30 cellular contexts compared by ENCODE assay signal in genomic region chr9:92310562-92310961, GRCh38.
"Had no signal": no experiment of that assay in that cellular context is flagged by ENCODE, and none has a peak within 500 bp of the region (broad histone marks: within the 10 kb centered on the region; RNA-seq: fewer than 3 reads in every experiment).

No MANE protein-coding gene starts in this region.

- H3K4me3 ChIP-seq: adrenal gland, SJCRH30, SK-N-MC had no signal

- ATAC-seq: activated CD8-positive, alpha-beta memory T cell treated with anti-CD3 and anti-CD28 coated beads, Interleukin-2, amount 10 ng/mL, durations not matched to agents 7 days and 5 days; activated naive CD4-positive, alpha-beta T cell treated with anti-CD3 and anti-CD28 coated beads, Interleukin-2, amount 50 U/mL, for 72 hours; activated T-cell treated with anti-CD3 and anti-CD28 coated beads, Interleukin-2, amount 50 U/mL, for 72 hours; activated T-helper 17 cell treated with anti-CD3 and anti-CD28 coated beads, Interleukin-2, amount 50 U/mL, for 72 hours; Panc1 had no signal

- H3K27me3 ChIP-seq: adrenal gland, SJCRH30 had no signal

- H3K4me1 ChIP-seq: SJCRH30 had no signal

- DNase-seq: activated CD4-positive, alpha-beta memory T cell treated with anti-CD3 and anti-CD28 coated beads, Interleukin-2, amount 10 ng/mL, durations not matched to agents 7 days and 5 days; activated CD4-positive, alpha-beta T cell treated with anti-CD3 and anti-CD28 coated beads for 1 hour; activated CD4-positive, alpha-beta T cell treated with anti-CD3 and anti-CD28 coated beads for 48 hours; activated CD4-positive, CD25-positive, alpha-beta regulatory T cell; activated CD8-positive, alpha-beta memory T cell treated with anti-CD3 and anti-CD28 coated beads for 24 hours; activated CD8-positive, alpha-beta memory T cell treated with anti-CD3 and anti-CD28 coated beads, Interleukin-2, amount 10 ng/mL, durations not matched to agents 7 days and 5 days; activated CD8-positive, alpha-beta memory T cell treated with anti-CD3 and anti-CD28 coated beads, Interleukin-2, amount 50 U/mL, for 48 hours; activated gamma-delta T cell; activated naive CD4-positive, alpha-beta T cell treated with anti-CD3 and anti-CD28 coated beads for 36 hours; activated T-cell treated with anti-CD3 and anti-CD28 coated beads, Interleukin-2, amount 50 U/mL, for 72 hours; adrenal gland; aorta; NCI-H1048; NCI-H1105 treated with DMSO at 0.1 percent for 48 hours; NCI-H1436; NCI-H1694; NCI-H1930; NCI-H2081 treated with DMSO at 0.1 percent for 48 hours; NCI-H226; NCI-H446 treated with DMSO at 0.1 percent for 48 hours; NCI-H524; NCI-H69; SHP77; SJCRH30; T1000; WERI-Rb-1 had no signal

- H3K27ac Mint-ChIP-seq: activated CD4-positive, alpha-beta memory T cell treated with anti-CD3 and anti-CD28 coated beads, Interleukin-2, amount 10 ng/mL, durations not matched to agents 7 days and 5 days; activated CD8-positive, alpha-beta memory T cell treated with anti-CD3 and anti-CD28 coated beads, Interleukin-2, amount 10 ng/mL, durations not matched to agents 7 days and 5 days; activated naive CD4-positive, alpha-beta T cell treated with anti-CD3 and anti-CD28 coated beads, Interleukin-2, amount 50 U/mL, for 72 hours; activated T-cell treated with anti-CD3 and anti-CD28 coated beads, Interleukin-2, amount 50 U/mL, for 72 hours; activated T-helper 17 cell treated with anti-CD3 and anti-CD28 coated beads, Interleukin-2, amount 50 U/mL, for 72 hours had no signal

- H3K27me3 Mint-ChIP-seq: activated CD4-positive, alpha-beta memory T cell treated with anti-CD3 and anti-CD28 coated beads, Interleukin-2, amount 10 ng/mL, durations not matched to agents 7 days and 5 days; activated CD8-positive, alpha-beta memory T cell treated with anti-CD3 and anti-CD28 coated beads, Interleukin-2, amount 10 ng/mL, durations not matched to agents 7 days and 5 days; activated T-helper 17 cell treated with anti-CD3 and anti-CD28 coated beads, Interleukin-2, amount 50 U/mL, for 72 hours had no signal

- H3K27ac ChIP-seq: adrenal gland, SJCRH30, SK-N-MC, WERI-Rb-1 had no signal

- H3K4me3 Mint-ChIP-seq: activated CD4-positive, alpha-beta memory T cell treated with anti-CD3 and anti-CD28 coated beads, Interleukin-2, amount 10 ng/mL, durations not matched to agents 7 days and 5 days; activated CD8-positive, alpha-beta memory T cell treated with anti-CD3 and anti-CD28 coated beads, Interleukin-2, amount 10 ng/mL, durations not matched to agents 7 days and 5 days; activated naive CD4-positive, alpha-beta T cell treated with anti-CD3 and anti-CD28 coated beads for 36 hours; activated T-cell treated with anti-CD3 and anti-CD28 coated beads, Interleukin-2, amount 50 U/mL, for 72 hours; activated T-helper 17 cell treated with anti-CD3 and anti-CD28 coated beads, Interleukin-2, amount 50 U/mL, for 72 hours had no signal

- H3K9me3 ChIP-seq: adrenal gland, SJCRH30 had no signal

- H3K9me3 Mint-ChIP-seq: activated CD4-positive, alpha-beta memory T cell treated with anti-CD3 and anti-CD28 coated beads, Interleukin-2, amount 10 ng/mL, durations not matched to agents 7 days and 5 days; activated naive CD4-positive, alpha-beta T cell treated with anti-CD3 and anti-CD28 coated beads for 36 hours; activated naive CD4-positive, alpha-beta T cell treated with anti-CD3 and anti-CD28 coated beads, Interleukin-2, amount 50 U/mL, for 72 hours; activated T-cell treated with anti-CD3 and anti-CD28 coated beads, Interleukin-2, amount 50 U/mL, for 72 hours; activated T-helper 17 cell treated with anti-CD3 and anti-CD28 coated beads, Interleukin-2, amount 50 U/mL, for 72 hours had no signal
